9 cellular contexts compared by ENCODE assay signal in the genomic region with DNA sequence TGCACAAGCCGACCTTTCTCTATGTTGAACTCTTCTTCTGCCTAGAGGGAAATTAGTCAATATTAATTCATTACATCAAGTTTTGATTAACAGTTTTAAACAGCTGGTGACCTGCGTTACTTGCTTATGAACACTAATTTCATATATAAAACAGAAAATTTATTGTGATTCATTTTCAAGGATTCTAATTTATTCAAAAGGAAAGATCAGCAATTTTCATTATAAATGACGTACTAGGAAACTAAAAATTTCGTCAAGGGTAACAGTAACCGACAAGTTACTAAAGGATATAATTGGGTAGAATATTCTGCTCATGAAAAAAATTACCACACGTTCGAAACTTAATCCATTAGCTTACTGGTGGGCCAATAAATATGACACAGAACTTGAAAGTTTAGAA. TPM values are rescaled to one million over a fixed set of nuclear protein-coding genes. Genes with fewer than 3 reads are reported as not detected.
"Had no signal": no experiment of that assay in that cellular context is flagged by ENCODE, and none has a peak within 500 bp of the region (broad histone marks: within the 10 kb centered on the region; RNA-seq: fewer than 3 reads in every experiment).

No MANE protein-coding gene starts in this region.

- DNase-seq: GM23248, GOT3, H7, IMR-90, KBM-7 had no signal

- H2AFZ ChIP-seq: GM23248 had no signal

- H3K4me3 ChIP-seq: GM23248, HAP-1 had no signal

- H3K4me1 ChIP-seq: HAP-1 had no signal

- H3K27ac ChIP-seq: GM23248, HL-60, KMS-11 had no signal

- H3K9me3 ChIP-seq: HAP-1 had no signal

- H3K9ac ChIP-seq: GM23248, KMS-11 had no signal

- H3K4me2 ChIP-seq: KMS-11 had no signal

- ATAC-seq: HCT116 had no signal

RNA-seq across cellular contexts. Expression of a gene that starts 50.0 kb away (rescaled TPM):
- total RNA-seq: GM23248, IMR-90 had no signal
- polyA plus RNA-seq: GM23248 had no signal
